ENCODE assay signal across 28 cellular contexts in the genomic region with DNA sequence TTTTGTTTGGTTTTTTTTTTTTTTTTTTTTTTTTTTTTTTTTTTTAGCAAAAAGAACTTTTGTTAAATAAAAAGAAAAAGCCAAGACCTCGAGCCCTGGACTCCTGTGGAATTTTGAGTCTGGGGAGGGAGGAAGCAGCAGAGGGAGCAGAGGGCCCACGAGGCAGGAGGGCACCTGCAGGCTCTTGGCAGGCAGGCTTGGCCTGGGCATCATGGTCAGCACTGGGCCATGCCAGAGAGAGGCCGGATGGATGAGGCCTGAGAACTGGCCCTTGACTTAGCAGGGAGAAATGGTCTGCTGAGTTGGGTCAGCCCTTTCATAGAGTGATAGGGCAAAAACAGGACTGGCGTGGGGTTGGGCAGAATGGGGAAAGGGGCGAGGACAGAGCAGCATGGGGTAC.
"Had no signal": no experiment of that assay in that cellular context is flagged by ENCODE, and none has a peak within 500 bp of the region (broad histone marks: within the 10 kb centered on the region; RNA-seq: fewer than 3 reads in every experiment).

No MANE protein-coding gene starts in this region.

- H3K27ac ChIP-seq: epithelial cell of prostate, parathyroid adenoma, stomach, tibial artery, upper lobe of right lung had no signal

- H3K36me3 Mint-ChIP-seq: activated naive CD4-positive, alpha-beta T cell treated with anti-CD3 and anti-CD28 coated beads, Interleukin-2, amount 50 U/mL, for 24 hours; stimulated activated naive B cell treated with anti-CD40 and anti-IgM and Interleukin-4, amounts not matched to agents 10 μg/mL and 1 μg/mL and 100 μg/mL, for 72 hours had no signal

- H3K27ac Mint-ChIP-seq: activated CD4-positive, alpha-beta memory T cell treated with anti-CD3 and anti-CD28 coated beads, Interleukin-2, amount 10 ng/mL, durations not matched to agents 7 days and 5 days; activated CD4-positive, alpha-beta T cell treated with anti-CD3 and anti-CD28 coated beads, Interleukin-2, amount 10 ng/mL, durations not matched to agents 7 days and 5 days; activated naive CD4-positive, alpha-beta T cell treated with anti-CD3 and anti-CD28 coated beads, Interleukin-2, amount 50 U/mL, for 24 hours; activated naive CD8-positive, alpha-beta T cell treated with anti-CD3 and anti-CD28 coated beads, Interleukin-2, amount 50 U/mL, for 24 hours; activated T-helper 17 cell treated with anti-CD3 and anti-CD28 coated beads, Interleukin-2, amount 50 U/mL, for 72 hours; naive thymus-derived CD4-positive, alpha-beta T cell; stimulated activated naive B cell treated with anti-CD40 and anti-IgM and Interleukin-4, amounts not matched to agents 10 μg/mL and 1 μg/mL and 100 μg/mL, for 72 hours; T-helper 1 cell treated with Interleukin-12 subunit alpha and Interleukin-12 subunit beta and Interleukin-4 antibody, amounts not matched to agents 30 μg/mL and 1 μg/mL, for 36 hours had no signal

- H3K27me3 ChIP-seq: right atrium auricular region, stomach, tibial artery, upper lobe of right lung had no signal

- H3K4me1 ChIP-seq: parathyroid adenoma, tibial artery, upper lobe of right lung had no signal

- H3K4me3 Mint-ChIP-seq: activated CD4-positive, alpha-beta memory T cell treated with anti-CD3 and anti-CD28 coated beads, Interleukin-2, amount 10 ng/mL, durations not matched to agents 7 days and 5 days; activated CD4-positive, alpha-beta T cell treated with anti-CD3 and anti-CD28 coated beads, Interleukin-2, amount 10 ng/mL, durations not matched to agents 7 days and 5 days; activated naive CD4-positive, alpha-beta T cell treated with anti-CD3 and anti-CD28 coated beads, Interleukin-2, amount 50 U/mL, for 24 hours; activated naive CD8-positive, alpha-beta T cell treated with anti-CD3 and anti-CD28 coated beads, Interleukin-2, amount 50 U/mL, for 24 hours; activated T-cell treated with anti-CD3 and anti-CD28 coated beads, Interleukin-2, amount 50 U/mL, for 4 hours; activated T-helper 17 cell treated with anti-CD3 and anti-CD28 coated beads, Interleukin-2, amount 50 U/mL, for 72 hours; naive thymus-derived CD4-positive, alpha-beta T cell; stimulated activated naive B cell treated with anti-CD40 and anti-IgM and Interleukin-4, amounts not matched to agents 10 μg/mL and 1 μg/mL and 100 μg/mL, for 72 hours; T-helper 1 cell treated with Interleukin-12 subunit alpha and Interleukin-12 subunit beta and Interleukin-4 antibody, amounts not matched to agents 30 μg/mL and 1 μg/mL, for 36 hours had no signal

- DNase-seq: activated CD4-positive, alpha-beta memory T cell treated with anti-CD3 and anti-CD28 coated beads, Interleukin-2, amount 10 ng/mL, durations not matched to agents 7 days and 5 days; activated CD4-positive, alpha-beta T cell treated with anti-CD3 and anti-CD28 coated beads for 1 hour; activated CD4-positive, alpha-beta T cell treated with anti-CD3 and anti-CD28 coated beads, Interleukin-2, amount 10 ng/mL, durations not matched to agents 7 days and 5 days; activated gamma-delta T cell treated with Interleukin-2 at 50 U/mL for 16 hours; activated naive CD8-positive, alpha-beta T cell treated with anti-CD3 and anti-CD28 coated beads, Interleukin-2, amount 50 U/mL, for 24 hours; activated T-cell treated with anti-CD3 and anti-CD28 coated beads, Interleukin-2, amount 50 U/mL, for 4 hours; effector CD8-positive, alpha-beta T cell; glutamatergic neuron; left cardiac atrium; left ventricle myocardium superior; midbrain; naive thymus-derived CD4-positive, alpha-beta T cell; occipital lobe; stimulated activated CD4-positive, alpha-beta T cell treated with anti-CD3 and anti-CD28 coated beads, Interleukin-1b, Interleukin-23, amount 100 ng/mL, for 48 hours; stimulated activated CD4-positive, alpha-beta T cell treated with anti-CD3 and anti-CD28 coated beads, Interleukin-4, amount 100 ng/mL, for 4 hours; stimulated activated CD8-positive, alpha-beta memory T cell treated with anti-CD3 and anti-CD28 coated beads, Interleukin-4, amount 100 ng/mL, for 48 hours; stimulated activated naive B cell treated with anti-CD40 and anti-IgM and Interleukin-4, amounts not matched to agents 10 μg/mL and 1 μg/mL and 100 μg/mL, for 72 hours; stomach; T-helper 9 cell; tibial artery; upper lobe of right lung had no signal

- H3K9me3 ChIP-seq: right atrium auricular region, stomach, tibial artery, upper lobe of right lung had no signal

- ATAC-seq: activated naive CD8-positive, alpha-beta T cell treated with anti-CD3 and anti-CD28 coated beads, Interleukin-2, amount 50 U/mL, for 24 hours; activated T-cell treated with anti-CD3 and anti-CD28 coated beads, Interleukin-2, amount 50 U/mL, for 4 hours; activated T-helper 17 cell treated with anti-CD3 and anti-CD28 coated beads, Interleukin-2, amount 50 U/mL, for 72 hours; left cardiac atrium; left ventricle myocardium superior; naive thymus-derived CD4-positive, alpha-beta T cell; stimulated activated naive B cell treated with anti-CD40 and anti-IgM and Interleukin-4, amounts not matched to agents 10 μg/mL and 1 μg/mL and 100 μg/mL, for 72 hours had no signal

- H3K9me3 Mint-ChIP-seq: activated CD4-positive, alpha-beta memory T cell treated with anti-CD3 and anti-CD28 coated beads, Interleukin-2, amount 10 ng/mL, durations not matched to agents 7 days and 5 days; activated CD4-positive, alpha-beta T cell treated with anti-CD3 and anti-CD28 coated beads, Interleukin-2, amount 10 ng/mL, durations not matched to agents 7 days and 5 days; activated naive CD4-positive, alpha-beta T cell treated with anti-CD3 and anti-CD28 coated beads, Interleukin-2, amount 50 U/mL, for 24 hours; activated naive CD8-positive, alpha-beta T cell treated with anti-CD3 and anti-CD28 coated beads, Interleukin-2, amount 50 U/mL, for 24 hours; activated T-cell treated with anti-CD3 and anti-CD28 coated beads, Interleukin-2, amount 50 U/mL, for 4 hours; activated T-helper 17 cell treated with anti-CD3 and anti-CD28 coated beads, Interleukin-2, amount 50 U/mL, for 72 hours; stimulated activated naive B cell treated with anti-CD40 and anti-IgM and Interleukin-4, amounts not matched to agents 10 μg/mL and 1 μg/mL and 100 μg/mL, for 72 hours; T-helper 1 cell treated with Interleukin-12 subunit alpha and Interleukin-12 subunit beta and Interleukin-4 antibody, amounts not matched to agents 30 μg/mL and 1 μg/mL, for 36 hours had no signal

- H3K4me1 Mint-ChIP-seq: activated CD4-positive, alpha-beta memory T cell treated with anti-CD3 and anti-CD28 coated beads, Interleukin-2, amount 10 ng/mL, durations not matched to agents 7 days and 5 days; activated CD4-positive, alpha-beta T cell treated with anti-CD3 and anti-CD28 coated beads, Interleukin-2, amount 10 ng/mL, durations not matched to agents 7 days and 5 days; activated naive CD4-positive, alpha-beta T cell treated with anti-CD3 and anti-CD28 coated beads, Interleukin-2, amount 50 U/mL, for 24 hours; activated naive CD8-positive, alpha-beta T cell treated with anti-CD3 and anti-CD28 coated beads, Interleukin-2, amount 50 U/mL, for 24 hours; activated T-helper 17 cell treated with anti-CD3 and anti-CD28 coated beads, Interleukin-2, amount 50 U/mL, for 72 hours; naive thymus-derived CD4-positive, alpha-beta T cell; stimulated activated naive B cell treated with anti-CD40 and anti-IgM and Interleukin-4, amounts not matched to agents 10 μg/mL and 1 μg/mL and 100 μg/mL, for 72 hours had no signal

- H3K4me3 ChIP-seq: right atrium auricular region, smooth muscle cell, stomach, tibial artery, upper lobe of right lung had no signal

- H3K36me3 ChIP-seq: right atrium auricular region, stomach, upper lobe of right lung had no signal
